In genomic region chr17:38605230-38605851, GRCh38 we compare ENCODE assay signal across 8 cellular contexts.
DNase-seq lines count a peak whose midpoint lies in the region; ATAC-seq lines count a peak whose summit lies in the region.

No MANE protein-coding gene starts in this region.

- no peaks in the 10 kb centered on the region for H3K9me3 Mint-ChIP-seq in stimulated activated effector memory CD8-positive, alpha-beta T cell treated with anti-CD3 and anti-CD28 coated beads, Interleukin-12 subunit alpha, Interleukin-12 subunit beta, amount 100 ng/mL, for 72 hours

- no peak overlapping the region for H3K27ac Mint-ChIP-seq in stimulated activated effector memory CD8-positive, alpha-beta T cell treated with anti-CD3 and anti-CD28 coated beads, Interleukin-12 subunit alpha, Interleukin-12 subunit beta, amount 100 ng/mL, for 72 hours

- peaks cover 5% of the 10 kb centered on the region for H3K36me3 Mint-ChIP-seq in stimulated activated effector memory CD8-positive, alpha-beta T cell treated with anti-CD3 and anti-CD28 coated beads, Interleukin-12 subunit alpha, Interleukin-12 subunit beta, amount 100 ng/mL, for 72 hours

- H3K4me1 Mint-ChIP-seq in stimulated activated effector memory CD8-positive, alpha-beta T cell treated with anti-CD3 and anti-CD28 coated beads, Interleukin-12 subunit alpha, Interleukin-12 subunit beta, amount 100 ng/mL, for 72 hours = peaks cover 35% of the 10 kb centered on the region

- peak overlapping the region; percentile 63 for H3K4me3 Mint-ChIP-seq in stimulated activated effector memory CD8-positive, alpha-beta T cell treated with anti-CD3 and anti-CD28 coated beads, Interleukin-12 subunit alpha, Interleukin-12 subunit beta, amount 100 ng/mL, for 72 hours

- peak; percentile 74 for DNase-seq in NCI-H146 (lab: John Stamatoyannopoulos, UW)
- no peak for DNase-seq in NCI-H146 treated with DMSO at 0.1 percent for 48 hours (lab: John Stamatoyannopoulos, UW; ENCODE audit: unreplicated experiment)
- DNase-seq in RPMI8226 = peak; percentile 38
- DNase-seq in globus pallidus (ENCODE audit: low spot score) = peak; percentile 46
- DNase-seq in stimulated activated effector memory CD8-positive, alpha-beta T cell treated with anti-CD3 and anti-CD28 coated beads, Interleukin-12 subunit alpha, Interleukin-12 subunit beta, amount 100 ng/mL, for 72 hours (ENCODE audit: low spot score in 2 of 2) = no peak
- DNase-seq in UCSD-AML1 (lab: John Stamatoyannopoulos, UW; ENCODE audit: unreplicated experiment) = no peak

- peak; percentile 1 for ATAC-seq in stimulated activated effector memory CD8-positive, alpha-beta T cell treated with anti-CD3 and anti-CD28 coated beads, Interleukin-12 subunit alpha, Interleukin-12 subunit beta, amount 100 ng/mL, for 72 hours
- no peak for ATAC-seq in HG03175 (IDR thresholded peaks at IDR 0.05; ENCODE audit: unreplicated experiment)
- ATAC-seq in GM18907 (IDR thresholded peaks at IDR 0.05; ENCODE audit: unreplicated experiment) = no peak

Comparison
In these comparisons a context has a peak if more than half of its experiments do, and no peak if none do; other contexts are left out.
1. DNase-seq: peak in NCI-H146 (single experiment), RPMI8226 (single experiment) and globus pallidus (single experiment); none in NCI-H146 treated with DMSO at 0.1 percent for 48 hours (single experiment), stimulated activated effector memory CD8-positive, alpha-beta T cell treated with anti-CD3 and anti-CD28 coated beads, Interleukin-12 subunit alpha, Interleukin-12 subunit beta, amount 100 ng/mL, for 72 hours (0 of 2) and UCSD-AML1 (single experiment).